Comparison of ENCODE assay signal across 8 cellular contexts in the genomic region with DNA sequence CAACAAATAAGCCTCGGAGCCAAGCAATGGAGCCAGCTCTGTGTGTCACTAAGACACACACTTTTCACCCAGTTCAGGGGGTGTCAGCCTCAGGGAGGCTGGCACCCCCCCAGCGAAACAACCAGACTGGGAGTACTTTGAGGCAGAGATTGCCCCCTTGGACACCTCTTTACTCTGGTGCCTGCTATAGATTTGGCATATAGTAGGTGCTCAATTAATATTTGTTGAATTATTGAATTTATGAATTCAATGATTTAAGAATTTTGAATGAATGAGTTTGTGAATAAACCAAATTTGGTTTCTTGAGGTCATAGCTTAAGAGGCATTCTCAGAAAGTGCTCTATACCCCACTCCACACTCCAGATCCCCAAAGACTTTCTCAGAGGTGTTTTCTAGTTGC.
"Had no signal": no experiment of that assay in that cellular context is flagged by ENCODE, and none has a peak within 500 bp of the region (broad histone marks: within the 10 kb centered on the region; RNA-seq: fewer than 3 reads in every experiment).

No MANE protein-coding gene starts in this region.

- ATAC-seq: GM12878 had no signal

- DNase-seq: GDM1, GF-D8 had no signal

- H3K4me3 ChIP-seq: GM12878 had no signal

- FAIRE-seq: G401.6, GM12878, GM12891, GM12892, GM18507, GM19239 had no signal
